25 cellular contexts compared by ENCODE assay signal in genomic region chr11:86377972-86378371, GRCh38. TPM values are rescaled to one million over a fixed set of nuclear protein-coding genes. Genes with fewer than 3 reads are reported as not detected.
DNase-seq lines count a peak whose midpoint lies in the region; ATAC-seq, FAIRE-seq and TF ChIP-seq lines count a peak whose summit lies in the region.
"Had no signal": no experiment of that assay in that cellular context is flagged by ENCODE, and none has a peak within 500 bp of the region (broad histone marks: within the 10 kb centered on the region; RNA-seq: fewer than 3 reads in every experiment).

No MANE protein-coding gene starts in this region.

- no peak for TF ChIP-seq RAD21 in HepG2 (CRISPR knock-in tag; IDR thresholded peaks at IDR 0.05)
- TF ChIP-seq RAD21 in H1 (IDR thresholded peaks at IDR 0.05 in 1 of 2, conservative IDR thresholded peaks at IDR 0.05 in 1 of 2; ENCODE audit: low read depth in 2 of 2, low read length in 2 of 2): no peak

- no peaks in the 10 kb centered on the region for H3K4me1 Mint-ChIP-seq in Calu3 (ENCODE audit: low read depth, unreplicated experiment)
- H3K4me1 Mint-ChIP-seq: CD8-positive, alpha-beta memory T cell had no signal

- POLR2A ChIA-PET in HepG2 (lab: Yijun Ruan, JAX) (no interaction called here), H1 (lab: Charles Lee; ENCODE audit: partially characterized antibody) (no interaction called here)

- CTCF ChIA-PET in HepG2 (lab: Yijun Ruan, JAX; ENCODE audit: low intra/inter-chr PET ratio, low total read pairs) (no interaction called here), H1 (lab: Charles Lee; ENCODE audit: partially characterized antibody) (interaction anchor here (1.6 kb wide), 1 partner anchor 44 kb away, joined by 8 read pairs; no protein-coding TSS in a partner anchor), Calu3 (lab: Charles Lee) (no interaction called here)

- no peaks in the 10 kb centered on the region for H3K36me3 Mint-ChIP-seq in Calu3 (ENCODE audit: insufficient read depth, unreplicated experiment)
- H3K36me3 Mint-ChIP-seq: CD14-positive monocyte; CD8-positive, alpha-beta memory T cell had no signal

- H4K20me1 ChIP-seq in HepG2 (ENCODE audit: insufficient read depth, low read length): no peaks in the 10 kb centered on the region
- no peaks in the 10 kb centered on the region for H4K20me1 ChIP-seq in H1 (replicated peaks in 1 of 2; ENCODE audit: control insufficient read depth in 1 of 2, insufficient read depth in 2 of 2, low read length in 2 of 2)
- H4K20me1 ChIP-seq: BLaER1 treated with 17β-estradiol and CSF1 and Interleukin-3, amounts not matched to agents 10 nM and 100 nM had no signal

- H4K5ac ChIP-seq in H1 (ENCODE audit: insufficient read length, low read depth, low read length): no peak overlapping the region

- H3K27ac ChIP-seq in HepG2 (ENCODE audit: extremely low read length, insufficient read depth, low read length): no peak overlapping the region
- no peak overlapping the region for H3K27ac ChIP-seq in right lobe of liver
- no peak overlapping the region for H3K27ac ChIP-seq in H1 (ENCODE audit: low read depth, low read length)
- H3K27ac ChIP-seq: 22Rv1; BLaER1 treated with 17β-estradiol and CSF1 and Interleukin-3, amounts not matched to agents 10 nM and 100 nM had no signal

- no peak overlapping the region for H3K9ac ChIP-seq in HepG2 (ENCODE audit: insufficient read depth, low read depth, low read length)
- no peak overlapping the region for H3K9ac ChIP-seq in H1 (replicated peaks in 1 of 4; ENCODE audit: extremely low read depth in 1 of 4, low read depth in 3 of 4, low read length in 3 of 4)
- H3K9ac ChIP-seq: BLaER1 treated with 17β-estradiol and CSF1 and Interleukin-3, amounts not matched to agents 10 nM and 100 nM had no signal

- H3K18ac ChIP-seq in H1 (ENCODE audit: extremely low read depth, low read length): no peak overlapping the region

- DNase-seq in HepG2 (ENCODE audit: low spot score): no peak
- DNase-seq in right lobe of liver: no peak
- DNase-seq in OCI-M1 (lab: John Stamatoyannopoulos, UW): peak; percentile 69
- no peak for DNase-seq in H1 (ENCODE audit: low read depth in 1 of 2, low spot score in 2 of 2)
- no peak for DNase-seq in Calu3
- DNase-seq in cerebellum (ENCODE audit: low spot score): no peak
- DNase-seq: ACHN; AML-193; BE2C; CD4-positive, alpha-beta T cell; CD8-positive, alpha-beta memory T cell; DMS79; EL; GDM1; HFFc6 had no signal

- no peak overlapping the region for H2AFZ ChIP-seq in HepG2 (ENCODE audit: low read length)
- no peak overlapping the region for H2AFZ ChIP-seq in H1 (ENCODE audit: low read length)
- H2AFZ ChIP-seq: GM23338 had no signal

- H3K4me3 ChIP-seq in HepG2 (replicated peaks in 1 of 3; ENCODE audit: insufficient read depth in 1 of 3, low read depth in 2 of 3, low read length in 3 of 3): no peak overlapping the region
- H3K4me3 ChIP-seq in right lobe of liver: no peak overlapping the region
- no peak overlapping the region for H3K4me3 ChIP-seq in H1 (ENCODE audit: extremely low read depth in 1 of 4, insufficient read depth in 2 of 4, low read depth in 3 of 4, low read length in 4 of 4)
- H3K4me3 ChIP-seq: BLaER1 treated with 17β-estradiol and CSF1 and Interleukin-3, amounts not matched to agents 10 nM and 100 nM; GM12878; GM23338; HAP-1 had no signal

- H3K79me1 ChIP-seq in H1 (ENCODE audit: low read depth, low read length): no peaks in the 10 kb centered on the region

- H2BK120ac ChIP-seq in H1 (replicated peaks; ENCODE audit: low read depth, low read length): no peak overlapping the region

- ATAC-seq in HepG2 (no peak), right lobe of liver (no peak), HG03108 (IDR thresholded peaks at IDR 0.05; ENCODE audit: unreplicated experiment) (no peak)
- ATAC-seq: GM12878, GM23338 had no signal

- no peaks in the 10 kb centered on the region for H3K36me3 ChIP-seq in HepG2 (replicated peaks in 1 of 2; ENCODE audit: control insufficient read depth in 1 of 2, insufficient read depth in 2 of 2, low read length in 2 of 2)
- H3K36me3 ChIP-seq in right lobe of liver: no peaks in the 10 kb centered on the region
- no peaks in the 10 kb centered on the region for H3K36me3 ChIP-seq in H1 (ENCODE audit: control insufficient read depth in 2 of 4, insufficient read depth in 4 of 4, low read length in 3 of 4)
- H3K36me3 ChIP-seq: BE2C; BLaER1 treated with 17β-estradiol and CSF1 and Interleukin-3, amounts not matched to agents 10 nM and 100 nM; HAP-1 had no signal

- TF ChIP-seq EP300 in HepG2 (IDR thresholded peaks at IDR 0.05; ENCODE audit: low read depth in 2 of 2, low read length in 2 of 2) (no peak), HepG2 (CRISPR knock-in tag; IDR thresholded peaks at IDR 0.05; ENCODE audit: borderline replicate concordance) (no peak), H1 (IDR thresholded peaks at IDR 0.05; ENCODE audit: borderline replicate concordance in 1 of 2, low read depth in 2 of 2, low read length in 2 of 2) (no peak)

- TF ChIP-seq POLR2A in HepG2 (IDR thresholded peaks at IDR 0.05; ENCODE audit: insufficient read depth in 1 of 2, low read depth in 2 of 2, low read length in 2 of 2) (no peak), right lobe of liver (IDR thresholded peaks at IDR 0.05) (no peak), H1 (IDR thresholded peaks at IDR 0.05; ENCODE audit: control extremely low read depth in 1 of 2, low read depth in 2 of 2, low read length in 2 of 2) (no peak)

- H2BK20ac ChIP-seq in H1 (ENCODE audit: low read length): no peak overlapping the region

- FAIRE-seq in HepG2 (lab: Jason Lieb, UNC) (no peak), H1 (lab: Jason Lieb, UNC) (no peak)
- FAIRE-seq: A204.1, GM12878, GM19239, H54 had no signal

- H2BK5ac ChIP-seq in H1 (ENCODE audit: low read depth, low read length): no peak overlapping the region

- H3K4me2 ChIP-seq in HepG2 (ENCODE audit: low read depth, low read length) (no peak overlapping the region), H1 (ENCODE audit: insufficient read depth in 1 of 2, low read depth in 2 of 2, low read length in 2 of 2) (no peak overlapping the region)
- H3K4me2 ChIP-seq: BLaER1 treated with 17β-estradiol and CSF1 and Interleukin-3, amounts not matched to agents 10 nM and 100 nM; GM23338 had no signal

- TF ChIP-seq CTCF in HepG2 (CRISPR knock-in tag; IDR thresholded peaks at IDR 0.05): no peak
- no peak for TF ChIP-seq CTCF in right lobe of liver (IDR thresholded peaks at IDR 0.05)
- TF ChIP-seq CTCF in H1 (IDR thresholded peaks at IDR 0.05; ENCODE audit: control extremely low read depth in 1 of 3, insufficient read depth in 1 of 3, low read depth in 1 of 3, low read length in 3 of 3): no peak
- TF ChIP-seq CTCF in Calu3 (IDR thresholded peaks at IDR 0.05; ENCODE audit: unreplicated experiment): no peak

- no peaks in the 10 kb centered on the region for H3K27me3 Mint-ChIP-seq in Calu3 (ENCODE audit: unreplicated experiment)

- no peak overlapping the region for H4K91ac ChIP-seq in H1 (replicated peaks; ENCODE audit: insufficient read length, low read length)

- H3K4me1 ChIP-seq in HepG2 (ENCODE audit: insufficient read depth, low read length) (no peaks in the 10 kb centered on the region), right lobe of liver (peaks cover 0 to 4% (median 0%) of the 10 kb centered on the region in 4 donors), H1 (replicated peaks in 1 of 4; ENCODE audit: control insufficient read depth in 3 of 4, insufficient read depth in 4 of 4, low read length in 3 of 4) (peaks cover 0 to 2% (median 0%) of the 10 kb centered on the region in 4 experiments; a peak in 1 of 7 replicates)
- H3K4me1 ChIP-seq: BE2C; BLaER1 treated with 17β-estradiol and CSF1 and Interleukin-3, amounts not matched to agents 10 nM and 100 nM had no signal

- H3K56ac ChIP-seq in H1 (replicated peaks; ENCODE audit: insufficient read length, low read depth, low read length): no peak overlapping the region

- BruUV-seq in HepG2 (replicated peaks; lab: Mats Ljungman, UMichigan): no TSS peak
- no TSS peak for BruUV-seq in Calu3 (replicated peaks; lab: Mats Ljungman, UMichigan)

- H3K23me2 ChIP-seq in H1 (ENCODE audit: low read depth, low read length): peaks cover 5% of the 10 kb centered on the region; the same call in 1 of the 2 replicates

- H2BK15ac ChIP-seq in H1 (ENCODE audit: low read length): no peak overlapping the region

- H3K9me3 ChIP-seq in HepG2 (ENCODE audit: low read length) (no peaks in the 10 kb centered on the region), right lobe of liver (no peaks in the 10 kb centered on the region), H1 (ENCODE audit: insufficient read depth in 2 of 2, low read depth in 1 of 2, low read length in 1 of 2) (no peaks in the 10 kb centered on the region)
- H3K9me3 ChIP-seq: BE2C, HAP-1 had no signal

- peaks cover 4% of the 10 kb centered on the region for H3K9me3 Mint-ChIP-seq in Calu3 (ENCODE audit: low read depth, unreplicated experiment)
- H3K9me3 Mint-ChIP-seq: CD4-positive, alpha-beta T cell; GM23338; HFFc6 had no signal

- H3K27me3 ChIP-seq in HepG2 (ENCODE audit: control insufficient read depth in 1 of 2, insufficient read depth in 2 of 2, low read length in 2 of 2) (peaks cover 1 to 3% of the 10 kb centered on the region in 2 experiments; a peak in 1 of 5 replicates), right lobe of liver (no peaks in the 10 kb centered on the region), H1 (replicated peaks in 1 of 4; ENCODE audit: control insufficient read depth in 3 of 4, extremely low read depth in 1 of 4, insufficient read depth in 3 of 4, low read length in 3 of 4) (peaks cover 0 to 3% (median 0%) of the 10 kb centered on the region in 4 experiments; a peak in 2 of 7 replicates)
- H3K27me3 ChIP-seq: BE2C; BLaER1 treated with 17β-estradiol and CSF1 and Interleukin-3, amounts not matched to agents 10 nM and 100 nM had no signal

- no peaks in the 10 kb centered on the region for H3K79me2 ChIP-seq in HepG2 (ENCODE audit: insufficient read depth, low read length)
- no peaks in the 10 kb centered on the region for H3K79me2 ChIP-seq in H1 (ENCODE audit: control insufficient read depth in 1 of 2, insufficient read depth in 2 of 2, low read length in 2 of 2)

- H2AK5ac ChIP-seq in H1 (ENCODE audit: low read depth, low read length): no peak overlapping the region

- in situ Hi-C loops in HepG2 (cut with HindIII; ENCODE audit: extremely low pct_ligation_motif_present, low pct_unique_long_range_greater_than_20kb): no loop called here

- H4K8ac ChIP-seq in H1 (ENCODE audit: extremely low read depth, insufficient read depth, low read length): no peak overlapping the region

- no peak overlapping the region for H3K4me3 Mint-ChIP-seq in Calu3 (ENCODE audit: low read depth, unreplicated experiment)
- H3K4me3 Mint-ChIP-seq: CD14-positive monocyte; CD4-positive, alpha-beta T cell; CD8-positive, alpha-beta memory T cell; GM23338; HFFc6 had no signal

- intact Hi-C loops in HepG2 (cut with micrococcal nuclease; ENCODE audit: unreplicated experiment): no loop called here
- intact Hi-C loops in right lobe of liver (cut with DNase I): no loop called here
- intact Hi-C loops in Calu3 (cut with micrococcal nuclease; ENCODE audit: unreplicated experiment): no loop called here

- H2BK12ac ChIP-seq in H1 (ENCODE audit: low read depth, low read length): no peak overlapping the region

- H3K27ac Mint-ChIP-seq in Calu3 (ENCODE audit: unreplicated experiment): no peak overlapping the region
- H3K27ac Mint-ChIP-seq: CD14-positive monocyte; CD4-positive, alpha-beta T cell; CD8-positive, alpha-beta memory T cell; GM23338; HFFc6 had no signal

- H3K4ac ChIP-seq in H1 (replicated peaks; ENCODE audit: insufficient read length, low read depth, low read length): no peak overlapping the region

- no peak overlapping the region for H3K14ac ChIP-seq in H1 (ENCODE audit: insufficient read length)

- no peak overlapping the region for H3K23ac ChIP-seq in H1 (ENCODE audit: insufficient read length)

RNA-seq across cellular contexts. Expression of gene CCDC81, which starts 3.3 kb away (rescaled TPM):
- total RNA-seq in HepG2 (2016; rRNA removed; fragmentation: Illumina TruSeq; extraction: Trizol) (0.15 and 0.18 TPM in 2 replicates), right lobe of liver (1 to 10 TPM in 1 of 6 experiments, under 1 TPM in 4, not detected in 1; 0.12 to 1.6 (median 0.55) TPM), Calu3 (2022) (0.33 TPM in 1 of 2 replicates, not detected in the other), cerebellum (3.4 TPM)
- total RNA-seq in HepG2 (2016; cell fraction: cytosol; rRNA removed; fragmentation: Illumina TruSeq; extraction: Trizol; ENCODE audit: low read depth): 0.40 and 0.71 TPM in 2 replicates
- 0.18 and 0.26 TPM in 2 replicates for total RNA-seq in HepG2 (2016; cell fraction: insoluble cytoplasmic fraction; rRNA removed; fragmentation: Illumina TruSeq; extraction: Trizol)
- 0.34 and 0.52 TPM in 2 replicates for total RNA-seq in HepG2 (2016; cell fraction: membrane; rRNA removed; fragmentation: Illumina TruSeq; extraction: Trizol)
- total RNA-seq in HepG2 (2016; cell fraction: nucleus; rRNA removed; fragmentation: Illumina TruSeq; extraction: Trizol): 0.66 and 0.84 TPM in 2 replicates
- polyA plus RNA-seq in HepG2 (2011; rRNA removed) (0.22 and 0.55 TPM in 2 replicates), H1 (2011; rRNA removed) (0.20 and 0.30 TPM in 2 replicates)
- 0.03 and 0.06 TPM in 2 replicates for polyA plus RNA-seq in HepG2 (2011; cell fraction: cytosol; rRNA removed)
- 0.35 and 0.76 TPM in 2 replicates for polyA plus RNA-seq in HepG2 (2011; cell fraction: nucleus; rRNA removed)
- polyA plus RNA-seq in HepG2 (2012): 0.13 and 0.20 TPM in 2 replicates
- polyA plus RNA-seq in HepG2 (2016; cell fraction: cytosol; fragmentation: Illumina TruSeq; extraction: Trizol; ENCODE audit: low read depth): 0.10 and 0.12 TPM in 2 replicates
- 0.23 TPM in 1 of 2 replicates, not detected in the other for polyA plus RNA-seq in HepG2 (2016; cell fraction: insoluble cytoplasmic fraction; fragmentation: Illumina TruSeq; extraction: Trizol; ENCODE audit: low read depth)
- 0.13 and 0.33 TPM in 2 replicates for polyA plus RNA-seq in HepG2 (2016; cell fraction: membrane; fragmentation: Illumina TruSeq; extraction: Trizol; ENCODE audit: low read depth)
- polyA plus RNA-seq in HepG2 (2016; cell fraction: nucleus; fragmentation: Illumina TruSeq; extraction: Trizol; ENCODE audit: insufficient read depth, low read depth): 0.64 and 1.1 TPM in 2 replicates
- 0.16 and 0.18 TPM in 2 replicates for polyA minus RNA-seq in HepG2 (2011; rRNA and poly(A)+ RNA removed; ENCODE audit: low replicate concordance)
- polyA minus RNA-seq in HepG2 (2011; cell fraction: cytosol; rRNA and poly(A)+ RNA removed): not detected in 2 replicates
- 1.4 and 1.5 TPM in 2 replicates for polyA minus RNA-seq in HepG2 (2011; cell fraction: nucleus; rRNA and poly(A)+ RNA removed)
- 0.58 and 1.4 TPM in 2 replicates for total RNA-seq in H1 (2021; fragmentation: NEBNext Ultra II Directional; extraction: Animal tissue kit (Norgen Biotek cat#: 25700))
- polyA plus RNA-seq in H1 (2011; cell fraction: cytosol; rRNA removed): 0.25 TPM
- polyA plus RNA-seq in H1 (2011; cell fraction: nucleus; rRNA removed): 0.97 TPM
- 0.47 to 1.0 TPM (median 0.64 TPM) in 4 replicates for polyA plus RNA-seq in H1 (2012, experiment 1 of 2)
- not detected for polyA plus RNA-seq in H1 (2012, experiment 2 of 2)
- 0.41 TPM for polyA plus RNA-seq in H1 (2013, experiment 1 of 2)
- polyA plus RNA-seq in H1 (2013, experiment 2 of 2): 0.31 TPM
- polyA minus RNA-seq in H1 (2011; rRNA and poly(A)+ RNA removed): 0.32 and 0.44 TPM in 2 replicates
- not detected for polyA minus RNA-seq in H1 (2011; cell fraction: cytosol; rRNA and poly(A)+ RNA removed)
- polyA minus RNA-seq in H1 (2011; cell fraction: nucleus; rRNA and poly(A)+ RNA removed): 0.70 TPM

Comparison
In these comparisons a context has a peak if more than half of its experiments do, and no peak if none do; other contexts are left out.
1. Of the 41 proteins assayed by ChIP-seq in both HepG2 and H1: peak only in HepG2: none; only in H1: none; in both: MAFK; in neither: 40.